ENCODE assay signal across 8 cellular contexts in genomic region chr16:56931253-56931768, GRCh38. TPM values are rescaled to one million over a fixed set of nuclear protein-coding genes. Genes with fewer than 3 reads are reported as not detected.
DNase-seq lines count a peak whose midpoint lies in the region; ATAC-seq and FAIRE-seq lines count a peak whose summit lies in the region.

No MANE protein-coding gene starts in this region.

- H3K36me3 Mint-ChIP-seq in activated T-cell treated with anti-CD3 and anti-CD28 coated beads, Interleukin-2, amount 50 U/mL, for 72 hours (ENCODE audit: insufficient read depth in 2 of 2): peaks cover 29 to 40% of the 10 kb centered on the region in 2 donors

- no peaks in the 10 kb centered on the region for H3K9me3 Mint-ChIP-seq in activated T-cell treated with anti-CD3 and anti-CD28 coated beads, Interleukin-2, amount 50 U/mL, for 72 hours

- H3K27ac Mint-ChIP-seq in activated T-cell treated with anti-CD3 and anti-CD28 coated beads, Interleukin-2, amount 50 U/mL, for 72 hours: peak overlapping the region; percentile 97

- H3K27me3 ChIP-seq in small intestine (ENCODE audit: control insufficient read depth in 2 of 2, insufficient read depth in 2 of 2, low read length in 2 of 2): no peaks in the 10 kb centered on the region

- peak overlapping the region; percentile 90 for H3K9ac ChIP-seq in ES-I3 (ENCODE audit: low read depth, low read length)

- peaks cover 7% of the 10 kb centered on the region for H3K36me3 ChIP-seq in ES-I3 (ENCODE audit: insufficient read depth, low read length)
- peaks cover 0 to 4% of the 10 kb centered on the region in 2 donors for H3K36me3 ChIP-seq in small intestine (ENCODE audit: control insufficient read depth in 2 of 2, insufficient read depth in 2 of 2, low read length in 2 of 2)

- H3K4me3 ChIP-seq in small intestine (ENCODE audit: low read depth in 1 of 2, low read length in 2 of 2): peak overlapping the region in 1 of 2 donors; percentile 96

- peak; percentile 30 for ATAC-seq in GM21360 (IDR thresholded peaks at IDR 0.05; ENCODE audit: unreplicated experiment)
- ATAC-seq in HG03521 (IDR thresholded peaks at IDR 0.05; ENCODE audit: unreplicated experiment): peak; percentile 30
- ATAC-seq in activated T-cell treated with anti-CD3 and anti-CD28 coated beads, Interleukin-2, amount 50 U/mL, for 72 hours (replicated peaks in 1 of 2): no peak
- peak; percentile 0 for ATAC-seq in left ventricle myocardium superior

- no peak for DNase-seq in activated T-cell treated with anti-CD3 and anti-CD28 coated beads, Interleukin-2, amount 50 U/mL, for 72 hours
- DNase-seq in left ventricle myocardium superior (no peak), small intestine (peak; percentile 54), SHP77 treated with DMSO at 0.1 percent for 48 hours (lab: John Stamatoyannopoulos, UW) (no peak), midbrain (lab: John Stamatoyannopoulos, UW) (no peak)

- no peak for FAIRE-seq in small intestine (lab: Jason Lieb, UNC)

- H3K4me1 ChIP-seq in ES-I3 (ENCODE audit: insufficient read depth, low read length) (peaks cover 6% of the 10 kb centered on the region; the same call in 1 of the 2 replicates), small intestine (ENCODE audit: control insufficient read depth in 2 of 2, insufficient read depth in 1 of 2, low read depth in 1 of 2, low read length in 1 of 2) (no peaks in the 10 kb centered on the region)

- WGBS in small intestine, 3 donors: 8 to 20% (median 12%) methylated on average over 18 of the region's 18 CpGs

- intact Hi-C loops in left ventricle myocardium superior (cut with micrococcal nuclease): loop anchor here (10.0 kb wide), 1 partner anchor 67 kb away; the partner anchor contains the start of gene SLC12A3

- no peaks in the 10 kb centered on the region for H3K27me3 Mint-ChIP-seq in activated T-cell treated with anti-CD3 and anti-CD28 coated beads, Interleukin-2, amount 50 U/mL, for 72 hours (ENCODE audit: low read depth)

- H3K27ac ChIP-seq in small intestine (ENCODE audit: low read depth in 1 of 2, low read length in 1 of 2): peak overlapping the region; percentile 96 to 98

- H3K9me3 ChIP-seq in ES-I3 (ENCODE audit: control insufficient read depth, insufficient read depth, low read length) (no peaks in the 10 kb centered on the region), small intestine (ENCODE audit: control insufficient read depth, low read depth) (no peaks in the 10 kb centered on the region)

- peak overlapping the region; percentile 99 to 100 for H3K4me3 Mint-ChIP-seq in activated T-cell treated with anti-CD3 and anti-CD28 coated beads, Interleukin-2, amount 50 U/mL, for 72 hours

- H3K4me1 Mint-ChIP-seq in activated T-cell treated with anti-CD3 and anti-CD28 coated beads, Interleukin-2, amount 50 U/mL, for 72 hours (ENCODE audit: low read depth): peaks cover 31% of the 10 kb centered on the region

RNA-seq across cellular contexts. Expression of gene HERPUD1, which starts 0.6 kb away (rescaled TPM):
- total RNA-seq in activated T-cell treated with anti-CD3 and anti-CD28 coated beads, Interleukin-2, amount 50 U/mL, for 72 hours: 100 to 1,000 TPM; 350 to 403 TPM
- 129 TPM for total RNA-seq in left ventricle myocardium superior
- polyA plus RNA-seq in small intestine: 100 to 1,000 TPM in 1 of 3 donors, 10 to 100 TPM in 2; 25.9 to 126 (median 68.1) TPM

RNA-seq across cellular contexts. Expression of gene CETP, which starts 30.4 kb away (rescaled TPM):
- total RNA-seq in activated T-cell treated with anti-CD3 and anti-CD28 coated beads, Interleukin-2, amount 50 U/mL, for 72 hours: under 1 TPM in 1 of 2 donors, not detected in 1; 0.36 TPM
- total RNA-seq in left ventricle myocardium superior: 0.37 TPM
- 1 to 10 TPM in 1 of 3 donors, under 1 TPM in 1, not detected in 1; 0.34 to 1.6 TPM for polyA plus RNA-seq in small intestine

RNA-seq across cellular contexts. Expression of gene NLRC5, which starts 58.0 kb away (rescaled TPM):
- total RNA-seq in activated T-cell treated with anti-CD3 and anti-CD28 coated beads, Interleukin-2, amount 50 U/mL, for 72 hours: 100 to 1,000 TPM; 239 to 256 TPM
- total RNA-seq in left ventricle myocardium superior: 9.8 TPM
- polyA plus RNA-seq in small intestine: 10 to 100 TPM in 2 of 3 donors, 1 to 10 TPM in 1; 6.3 to 29.2 (median 25.4) TPM

Comparison
In these comparisons a context has a peak if more than half of its experiments do, and no peak if none do; other contexts are left out.
1. ATAC-seq: peak in GM21360 (single experiment), HG03521 (single experiment) and left ventricle myocardium superior (single experiment); none in activated T-cell treated with anti-CD3 and anti-CD28 coated beads, Interleukin-2, amount 50 U/mL, for 72 hours (0 of 2).
2. RNA of gene NLRC5, which starts 58.0 kb away (total RNA-seq): 239 to 256 TPM in activated T-cell treated with anti-CD3 and anti-CD28 coated beads, Interleukin-2, amount 50 U/mL, for 72 hours; 9.8 TPM in left ventricle myocardium superior (single experiment); every median in the first group is over 10 times any median in the second.